9 cellular contexts compared by ENCODE assay signal in the genomic region with DNA sequence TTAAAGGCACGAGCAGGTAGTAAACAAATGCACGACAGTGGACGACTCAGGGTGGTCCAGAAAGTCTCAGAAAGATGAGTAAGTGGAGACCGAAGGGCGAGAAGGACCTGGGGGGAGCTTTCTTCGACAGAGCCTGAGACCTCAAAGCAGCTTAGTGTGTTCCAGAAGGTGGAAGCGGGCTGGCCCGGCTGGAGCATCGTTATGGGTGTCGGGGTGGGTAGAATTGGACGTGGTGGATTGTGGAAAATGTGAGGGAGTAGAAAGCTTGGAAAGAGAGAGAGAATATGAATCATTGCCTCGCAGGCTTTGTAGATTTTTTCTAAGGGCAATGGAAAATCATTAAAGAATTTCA. TPM values are rescaled to one million over a fixed set of nuclear protein-coding genes. Genes with fewer than 3 reads are reported as not detected.
DNase-seq lines count a peak whose midpoint lies in the region; ATAC-seq and TF ChIP-seq lines count a peak whose summit lies in the region.
"Had no signal": no experiment of that assay in that cellular context is flagged by ENCODE, and none has a peak within 500 bp of the region (broad histone marks: within the 10 kb centered on the region; RNA-seq: fewer than 3 reads in every experiment).

No MANE protein-coding gene starts in this region.

- H3K9ac ChIP-seq in iPS-15b (ENCODE audit: low read depth, low read length): peak overlapping the region; percentile 19

- H3K4me1 Mint-ChIP-seq in type B pancreatic cell (ENCODE audit: unreplicated experiment): peaks cover 16% of the 10 kb centered on the region

- intact Hi-C loops in heart right ventricle (cut with DNase I) (loop anchor here in 8 of 10 donors (5.0 to 10.0 kb wide), 9 partner anchors 133 to 370 kb away; a partner anchor contains a TSS), left ventricle myocardium superior (cut with micrococcal nuclease) (loop anchor here (5.0 kb wide), 1 partner anchor 140 kb away; a partner anchor contains a TSS)

- peak overlapping the region; percentile 91 for H3K4me3 Mint-ChIP-seq in type B pancreatic cell

- H3K36me3 Mint-ChIP-seq in type B pancreatic cell: peaks cover 13% of the 10 kb centered on the region

- H3K36me3 ChIP-seq in heart right ventricle (no peaks in the 10 kb centered on the region), iPS-15b (ENCODE audit: control insufficient read depth, insufficient read depth, low read length) (peaks cover 3% of the 10 kb centered on the region)
- H3K36me3 ChIP-seq: neutrophil had no signal

- WGBS in heart right ventricle, 2 donors: 7 to 9% methylated on average over 12 of the region's 12 CpGs

- H3K27ac Mint-ChIP-seq in type B pancreatic cell: peak overlapping the region; percentile 43

- no peaks in the 10 kb centered on the region for H3K27me3 Mint-ChIP-seq in type B pancreatic cell

- H3K4me1 ChIP-seq in heart right ventricle (peaks cover 0 to 16% (median 13%) of the 10 kb centered on the region in 9 donors), iPS-15b (ENCODE audit: control insufficient read depth, insufficient read depth, low read length) (peaks cover 3% of the 10 kb centered on the region)

- ATAC-seq in heart right ventricle: no peak
- ATAC-seq in left ventricle myocardium superior: no peak

- peak overlapping the region in 6 of 10 donors; percentile 43 to 64 (median 54) for H3K4me3 ChIP-seq in heart right ventricle
- H3K4me3 ChIP-seq in iPS-15b (ENCODE audit: low read depth, low read length): peak overlapping the region; percentile 82

- H3K27me3 ChIP-seq in heart right ventricle: no peaks in the 10 kb centered on the region
- H3K27me3 ChIP-seq in iPS-15b (ENCODE audit: control insufficient read depth, insufficient read depth, low read length): no peaks in the 10 kb centered on the region

- H3K27ac ChIP-seq in heart right ventricle (no peak overlapping the region), VCaP (peak overlapping the region; percentile 62; the same call in 1 of the 2 replicates)
- H3K27ac ChIP-seq: neutrophil had no signal

- TF ChIP-seq CTCF in heart right ventricle (IDR thresholded peaks at IDR 0.05) (no peak), VCaP (conservative IDR thresholded peaks at IDR 0.05) (no peak), type B pancreatic cell (conservative IDR thresholded peaks at IDR 0.05) (no peak)

- H3K9me3 ChIP-seq in heart right ventricle (no peaks in the 10 kb centered on the region), iPS-15b (ENCODE audit: control insufficient read depth, insufficient read depth, low read length) (no peaks in the 10 kb centered on the region)
- H3K9me3 ChIP-seq: neutrophil had no signal

- DNase-seq in heart right ventricle (no peak), left ventricle myocardium superior (no peak), type B pancreatic cell (ENCODE audit: extremely low spot score, unreplicated experiment) (no peak), NCI-H510A (lab: John Stamatoyannopoulos, UW) (no peak), pons (ENCODE audit: low spot score) (no peak)
- DNase-seq in stimulated activated CD4-positive, alpha-beta T cell treated with anti-CD3 and anti-CD28 coated beads, Interleukin-4, amount 100 ng/mL, for 1 hour: no peak

- no peaks in the 10 kb centered on the region for H3K9me3 Mint-ChIP-seq in type B pancreatic cell

RNA-seq across cellular contexts. Expression of a gene that starts 0.6 kb away (rescaled TPM):
- total RNA-seq in heart right ventricle (1 to 10 TPM in 1 of 10 donors, under 1 TPM in 6, not detected in 3; 0.07 to 3.8 (median 0.48) TPM), left ventricle myocardium superior (0.30 TPM), type B pancreatic cell (ENCODE audit: low replicate concordance) (12.2 and 31.7 TPM in 2 replicates)
- polyA plus RNA-seq in heart right ventricle: under 1 TPM; 0.07 to 0.09 TPM
